17 cellular contexts compared by ENCODE assay signal in genomic region chr18:58893388-58894099, GRCh38. TPM values are rescaled to one million over a fixed set of nuclear protein-coding genes. Genes with fewer than 3 reads are reported as not detected.
A peak's percentile ranks its signal among the peaks of the same experiment; 100 is the strongest.
DNase-seq lines count a peak whose midpoint lies in the region; ATAC-seq, FAIRE-seq and TF ChIP-seq lines count a peak whose summit lies in the region.
"Had no signal": no experiment of that assay in that cellular context is flagged by ENCODE, and none has a peak within 500 bp of the region (broad histone marks: within the 10 kb centered on the region; RNA-seq: fewer than 3 reads in every experiment).

No MANE protein-coding gene starts in this region.

- H2BK15ac ChIP-seq in mesendoderm (replicated peaks; ENCODE audit: low read depth), result no peak overlapping the region

- 69% methylated on average over 12 of the region's 12 CpGs for WGBS in A549 (ENCODE audit: missing lambda C conversion rate)
- no CpG with 5 or more reads among the region's 12 CpGs for WGBS in mesendoderm (ENCODE audit: extremely low coverage, insufficient coverage, low lambda C conversion rate)

- H3K4me1 Mint-ChIP-seq in activated T-helper 17 cell treated with anti-CD3 and anti-CD28 coated beads, Interleukin-2, amount 50 U/mL, for 72 hours, result peaks cover 7% of the 10 kb centered on the region
- peaks cover 11% of the 10 kb centered on the region for H3K4me1 Mint-ChIP-seq in T-helper 2 cell treated with Interferon-gamma antibody and Interleukin-4, amounts not matched to agents 5 μg/mL and 100 μg/mL, for 36 hours (ENCODE audit: low read depth)

- H3K18ac ChIP-seq in mesendoderm (ENCODE audit: low read length), result no peak overlapping the region

- no peak overlapping the region for H2BK5ac ChIP-seq in mesendoderm (ENCODE audit: low read length)

- no peak overlapping the region for H3K27ac Mint-ChIP-seq in activated T-helper 17 cell treated with anti-CD3 and anti-CD28 coated beads, Interleukin-2, amount 50 U/mL, for 72 hours
- H3K27ac Mint-ChIP-seq in T-helper 2 cell treated with Interferon-gamma antibody and Interleukin-4, amounts not matched to agents 5 μg/mL and 100 μg/mL, for 36 hours, result no peak overlapping the region
- H3K27ac Mint-ChIP-seq: natural killer cell had no signal

- no peak overlapping the region for H3K9ac ChIP-seq in mesendoderm (ENCODE audit: low read length)

- intact Hi-C loops in left cardiac atrium (cut with DNase I), result no loop called here

- no peak overlapping the region for H3K4ac ChIP-seq in mesendoderm (ENCODE audit: low read depth, low read length)

- H3K27me3 ChIP-seq in mesendoderm (ENCODE audit: insufficient read depth, low read length, poor library complexity), result no peaks in the 10 kb centered on the region
- H3K27me3 ChIP-seq: right atrium auricular region had no signal

- CTCF ChIA-PET in A549 (lab: Yijun Ruan, JAX), result interaction anchor here (0.6 kb wide), 1 partner anchor 134 kb away, joined by 3 read pairs; no protein-coding TSS in a partner anchor

- POLR2A ChIA-PET in A549 (lab: Yijun Ruan, JAX), result no interaction called here

- no peak for TF ChIP-seq CTCF in A549 (IDR thresholded peaks at IDR 0.05)

- no peak for TF ChIP-seq RAD21 in A549 (conservative IDR thresholded peaks at IDR 0.05 in 1 of 2, IDR thresholded peaks at IDR 0.05 in 1 of 2)

- no peaks in the 10 kb centered on the region for H3K9me3 Mint-ChIP-seq in activated T-helper 17 cell treated with anti-CD3 and anti-CD28 coated beads, Interleukin-2, amount 50 U/mL, for 72 hours
- no peaks in the 10 kb centered on the region for H3K9me3 Mint-ChIP-seq in T-helper 2 cell treated with Interferon-gamma antibody and Interleukin-4, amounts not matched to agents 5 μg/mL and 100 μg/mL, for 36 hours
- H3K9me3 Mint-ChIP-seq: natural killer cell had no signal

- no peaks in the 10 kb centered on the region for H3K9me3 ChIP-seq in A549
- H3K9me3 ChIP-seq: HAP-1, lower lobe of right lung, right atrium auricular region had no signal

- no peaks in the 10 kb centered on the region for H3K36me3 Mint-ChIP-seq in activated T-helper 17 cell treated with anti-CD3 and anti-CD28 coated beads, Interleukin-2, amount 50 U/mL, for 72 hours (ENCODE audit: low read depth)
- H3K36me3 Mint-ChIP-seq in T-helper 2 cell treated with Interferon-gamma antibody and Interleukin-4, amounts not matched to agents 5 μg/mL and 100 μg/mL, for 36 hours (ENCODE audit: low read depth), result no peaks in the 10 kb centered on the region
- H3K36me3 Mint-ChIP-seq: natural killer cell had no signal

- H3K4me3 ChIP-seq in A549 (no peak overlapping the region), mesendoderm (ENCODE audit: low read length) (no peak overlapping the region)
- H3K4me3 ChIP-seq: HAP-1, lower lobe of right lung, right atrium auricular region had no signal

- no peak for DNase-seq in A549 (ENCODE audit: low read depth in 1 of 2, low spot score in 1 of 2)
- peak; percentile 33 for DNase-seq in HCEC 1CT
- no peak for DNase-seq in mesendoderm
- DNase-seq in NCI-H526 treated with DMSO at 0.1 percent for 48 hours (lab: John Stamatoyannopoulos, UW), result no peak
- no peak for DNase-seq in T-helper 2 cell treated with Interferon-gamma antibody and Interleukin-4, amounts not matched to agents 5 μg/mL and 100 μg/mL, for 36 hours (ENCODE audit: low spot score)
- no peak for DNase-seq in left cardiac atrium
- no peak for DNase-seq in GM12892 (ENCODE audit: insufficient read length)
- DNase-seq: activated effector memory CD4-positive, alpha-beta T cell treated with Interleukin-2 at 50 U/mL for 16 hours; lower lobe of right lung; natural killer cell; NCI-H2081; NCI-H748 treated with DMSO at 0.1 percent for 48 hours; SHP77 treated with DMSO at 0.1 percent for 48 hours had no signal

- H4K5ac ChIP-seq in mesendoderm (ENCODE audit: low read length), result no peak overlapping the region

- H3K79me2 ChIP-seq in mesendoderm (ENCODE audit: control insufficient read depth, insufficient read depth, low read length), result peaks cover 73% of the 10 kb centered on the region

- H3K4me2 ChIP-seq in A549 (0 out of 3 replicates have a peak overlapping the region, but pooled peaks have one; percentile 26), mesendoderm (ENCODE audit: low read length) (no peak overlapping the region)

- H3K36me3 ChIP-seq in mesendoderm (ENCODE audit: control insufficient read depth, insufficient read depth, low read length), result no peaks in the 10 kb centered on the region
- H3K36me3 ChIP-seq: HAP-1, lower lobe of right lung, right atrium auricular region had no signal

- peak overlapping the region; percentile 6 for H3K23ac ChIP-seq in mesendoderm (ENCODE audit: low read length)

- peaks cover 16% of the 10 kb centered on the region for H3K79me1 ChIP-seq in mesendoderm (ENCODE audit: low read length)

- ATAC-seq in A549 (no peak), left cardiac atrium (no peak)
- peak; percentile 86 for ATAC-seq in activated T-helper 17 cell treated with anti-CD3 and anti-CD28 coated beads, Interleukin-2, amount 50 U/mL, for 72 hours (replicated peaks)
- ATAC-seq: lower lobe of right lung, natural killer cell had no signal

- peaks cover 46% of the 10 kb centered on the region for H3K4me1 ChIP-seq in A549
- peaks cover 7% of the 10 kb centered on the region for H3K4me1 ChIP-seq in mesendoderm (ENCODE audit: control insufficient read depth, low read depth, low read length)

- H3K27ac ChIP-seq in A549, result peak overlapping the region; percentile 24 to 58; a peak in 3 of 6 replicates
- no peak overlapping the region for H3K27ac ChIP-seq in mesendoderm (ENCODE audit: low read depth, low read length)
- H3K27ac ChIP-seq: HL-60, lower lobe of right lung, right atrium auricular region had no signal

- H4K8ac ChIP-seq in mesendoderm (ENCODE audit: low read depth, low read length), result no peak overlapping the region

- no peak overlapping the region for H2AK5ac ChIP-seq in mesendoderm (ENCODE audit: low read length)

- TF ChIP-seq POLR2A in A549 (IDR thresholded peaks at IDR 0.05; ENCODE audit: low read length) (no peak), GM12892 (IDR thresholded peaks at IDR 0.05; ENCODE audit: low read depth, low read length) (no peak)

- no peak for TF ChIP-seq EP300 in A549 (IDR thresholded peaks at IDR 0.05)

- FAIRE-seq in A549 (lab: Jason Lieb, UNC) (no peak), GM12892 (lab: Jason Lieb, UNC) (no peak)

- no peak overlapping the region for H2BK120ac ChIP-seq in mesendoderm (ENCODE audit: low read depth, low read length)

- H3K27me3 Mint-ChIP-seq in activated T-helper 17 cell treated with anti-CD3 and anti-CD28 coated beads, Interleukin-2, amount 50 U/mL, for 72 hours, result peaks cover 4% of the 10 kb centered on the region
- peaks cover 2% of the 10 kb centered on the region for H3K27me3 Mint-ChIP-seq in T-helper 2 cell treated with Interferon-gamma antibody and Interleukin-4, amounts not matched to agents 5 μg/mL and 100 μg/mL, for 36 hours (ENCODE audit: low read depth)

- no peak overlapping the region for H3K4me3 Mint-ChIP-seq in activated T-helper 17 cell treated with anti-CD3 and anti-CD28 coated beads, Interleukin-2, amount 50 U/mL, for 72 hours
- no peak overlapping the region for H3K4me3 Mint-ChIP-seq in T-helper 2 cell treated with Interferon-gamma antibody and Interleukin-4, amounts not matched to agents 5 μg/mL and 100 μg/mL, for 36 hours
- H3K4me3 Mint-ChIP-seq: natural killer cell had no signal

- H3K56ac ChIP-seq in mesendoderm (ENCODE audit: low read length), result no peak overlapping the region

TF ChIP-seq in A549, 52 proteins besides CTCF, POLR2A, EP300 and RAD21:
- TF ChIP-seq MYC (IDR thresholded peaks at IDR 0.05; ENCODE audit: borderline replicate concordance, low read length), result no peak

RNA-seq across cellular contexts. Expression of gene ZNF532, which starts 28.9 kb away (rescaled TPM):
- polyA plus RNA-seq in A549 (2011; rRNA removed) (64.6 and 76.5 TPM in 2 replicates), A549 (2017; fragmentation: RNase III; extraction: RNeasy Plus Mini Kit Qiagen cat#74134 plus additional on column Dnase treatment) (26.8 to 31.4 TPM (median 27.1 TPM) in 3 replicates)
- 26.3 and 28.2 TPM in 2 replicates for polyA plus RNA-seq in A549 (2012; cell fraction: cytosol; rRNA removed)
- polyA plus RNA-seq in A549 (2012; cell fraction: nucleus; rRNA removed), result 28.7 and 40.5 TPM in 2 replicates
- 141 and 157 TPM in 2 replicates for polyA minus RNA-seq in A549 (2011; rRNA and poly(A)+ RNA removed)
- 10 to 100 TPM in 1 of 2 donors, 1 to 10 TPM in 1; 8.6 to 11.8 TPM for total RNA-seq in activated T-helper 17 cell treated with anti-CD3 and anti-CD28 coated beads, Interleukin-2, amount 50 U/mL, for 72 hours
- 91.0 TPM for polyA plus RNA-seq in mesendoderm (2013, experiment 1 of 2)
- 94.4 TPM for polyA plus RNA-seq in mesendoderm (2013, experiment 2 of 2)
- 10 to 100 TPM; 56.8 to 57.9 TPM for total RNA-seq in left cardiac atrium
- polyA plus RNA-seq in GM12892 (2012; ENCODE audit: missing spikeins), result 5.8 TPM

Comparison
In these comparisons a context has a peak if more than half of its experiments do, and no peak if none do; other contexts are left out.
1. RNA of gene ZNF532, which starts 28.9 kb away (total RNA-seq): 56.8 to 57.9 TPM in left cardiac atrium; 8.6 to 11.8 TPM in activated T-helper 17 cell treated with anti-CD3 and anti-CD28 coated beads, Interleukin-2, amount 50 U/mL, for 72 hours; every median in the first group is over 4 times any median in the second.